Comparison of ENCODE assay signal across 1 cellular context in genomic region chr19:13128583-13128982, GRCh38.
TF ChIP-seq lines count a peak whose summit lies in the region.

No MANE protein-coding gene starts in this region.

TF ChIP-seq in liver, 16 proteins besides CTCF, POLR2A, EP300 and RAD21 (continued from another document):
- peak; percentile 26 for TF ChIP-seq REST (IDR thresholded peaks at IDR 0.05)
- TF ChIP-seq SP1 (IDR thresholded peaks at IDR 0.05): peak; percentile 83
- TF ChIP-seq FOXA1 (IDR thresholded peaks at IDR 0.05): no peak
- peak; percentile 88 to 90 for TF ChIP-seq HNF4A (conservative IDR thresholded peaks at IDR 0.05)
